Comparison of ENCODE assay signal across 16 cellular contexts in genomic region chr13:37806666-37807065, GRCh38.
"Had no signal": no experiment of that assay in that cellular context is flagged by ENCODE, and none has a peak within 500 bp of the region (broad histone marks: within the 10 kb centered on the region; RNA-seq: fewer than 3 reads in every experiment).

No MANE protein-coding gene starts in this region.

- H3K27ac ChIP-seq: cardiac muscle cell, upper lobe of left lung had no signal

- H3K4me1 ChIP-seq: upper lobe of left lung had no signal

- H3K36me3 Mint-ChIP-seq: activated naive CD8-positive, alpha-beta T cell treated with anti-CD3 and anti-CD28 coated beads, Interleukin-2, amount 10 ng/mL, durations not matched to agents 7 days and 5 days had no signal

- H3K9me3 ChIP-seq: upper lobe of left lung had no signal

- DNase-seq: activated CD4-positive, alpha-beta memory T cell treated with anti-CD3 and anti-CD28 coated beads, Interleukin-2, amount 10 ng/mL, durations not matched to agents 7 days and 5 days; activated CD4-positive, alpha-beta T cell treated with anti-CD3 and anti-CD28 coated beads for 36 hours; activated gamma-delta T cell treated with Interleukin-2 at 50 U/mL for 16 hours; activated naive CD8-positive, alpha-beta T cell treated with anti-CD3 and anti-CD28 coated beads, Interleukin-2, amount 10 ng/mL, durations not matched to agents 7 days and 5 days; activated T-cell treated with anti-CD3 and anti-CD28 coated beads, Interleukin-2, amount 50 U/mL, for 48 hours; anterior cingulate cortex; hippocampal formation; kidney glomerular epithelial cell; stimulated activated CD4-positive, alpha-beta T cell treated with anti-CD3 and anti-CD28 coated beads, Interleukin-12 subunit alpha, Interleukin-12 subunit beta, amount 100 ng/mL, for 4 hours; stimulated activated CD4-positive, alpha-beta T cell treated with anti-CD3 and anti-CD28 coated beads, Interleukin-2, amount 100 ng/mL, for 48 hours; T-helper 9 cell; upper lobe of left lung had no signal

- H3K4me3 Mint-ChIP-seq: activated CD4-positive, alpha-beta memory T cell treated with anti-CD3 and anti-CD28 coated beads, Interleukin-2, amount 10 ng/mL, durations not matched to agents 7 days and 5 days; activated CD4-positive, alpha-beta T cell treated with anti-CD3 and anti-CD28 coated beads for 36 hours; activated naive CD8-positive, alpha-beta T cell treated with anti-CD3 and anti-CD28 coated beads, Interleukin-2, amount 10 ng/mL, durations not matched to agents 7 days and 5 days; stimulated activated naive CD8-positive, alpha-beta T cell treated with anti-CD3 and anti-CD28 coated beads, Interleukin-15, Interleukin-2, amounts not matched to agents 100 ng/mL and 50 ng/mL, for 24 hours had no signal

- H3K27ac Mint-ChIP-seq: activated CD4-positive, alpha-beta memory T cell treated with anti-CD3 and anti-CD28 coated beads, Interleukin-2, amount 10 ng/mL, durations not matched to agents 7 days and 5 days; activated CD4-positive, alpha-beta T cell treated with anti-CD3 and anti-CD28 coated beads for 36 hours; activated naive CD8-positive, alpha-beta T cell treated with anti-CD3 and anti-CD28 coated beads, Interleukin-2, amount 10 ng/mL, durations not matched to agents 7 days and 5 days; stimulated activated naive CD8-positive, alpha-beta T cell treated with anti-CD3 and anti-CD28 coated beads, Interleukin-15, Interleukin-2, amounts not matched to agents 100 ng/mL and 50 ng/mL, for 24 hours had no signal

- H3K27me3 Mint-ChIP-seq: activated CD4-positive, alpha-beta memory T cell treated with anti-CD3 and anti-CD28 coated beads, Interleukin-2, amount 10 ng/mL, durations not matched to agents 7 days and 5 days; activated CD4-positive, alpha-beta T cell treated with anti-CD3 and anti-CD28 coated beads for 36 hours; activated naive CD8-positive, alpha-beta T cell treated with anti-CD3 and anti-CD28 coated beads, Interleukin-2, amount 10 ng/mL, durations not matched to agents 7 days and 5 days; stimulated activated naive CD8-positive, alpha-beta T cell treated with anti-CD3 and anti-CD28 coated beads, Interleukin-15, Interleukin-2, amounts not matched to agents 100 ng/mL and 50 ng/mL, for 24 hours had no signal

- H3K4me3 ChIP-seq: cardiac muscle cell, upper lobe of left lung had no signal

- H3K36me3 ChIP-seq: cardiac muscle cell, upper lobe of left lung had no signal

- H3K4me1 Mint-ChIP-seq: activated CD4-positive, alpha-beta memory T cell treated with anti-CD3 and anti-CD28 coated beads, Interleukin-2, amount 10 ng/mL, durations not matched to agents 7 days and 5 days; activated CD4-positive, alpha-beta T cell treated with anti-CD3 and anti-CD28 coated beads for 36 hours; activated naive CD8-positive, alpha-beta T cell treated with anti-CD3 and anti-CD28 coated beads, Interleukin-2, amount 10 ng/mL, durations not matched to agents 7 days and 5 days had no signal

- H3K9me3 Mint-ChIP-seq: activated naive CD8-positive, alpha-beta T cell treated with anti-CD3 and anti-CD28 coated beads, Interleukin-2, amount 10 ng/mL, durations not matched to agents 7 days and 5 days had no signal

- FAIRE-seq: colon had no signal

- H3K27me3 ChIP-seq: cardiac muscle cell, upper lobe of left lung had no signal

- ATAC-seq: activated CD4-positive, alpha-beta T cell treated with anti-CD3 and anti-CD28 coated beads for 36 hours; sciatic nerve had no signal
